25 cellular contexts compared by ENCODE assay signal in genomic region chr12:4240161-4240783, GRCh38.
"Had no signal": no experiment of that assay in that cellular context is flagged by ENCODE, and none has a peak within 500 bp of the region (broad histone marks: within the 10 kb centered on the region; RNA-seq: fewer than 3 reads in every experiment).

No MANE protein-coding gene starts in this region.

- H3K27me3 ChIP-seq: right lobe of liver, upper lobe of left lung had no signal

- ATAC-seq: activated CD8-positive, alpha-beta memory T cell treated with anti-CD3 and anti-CD28 coated beads, Interleukin-2, amount 10 ng/mL, durations not matched to agents 7 days and 5 days; activated CD8-positive, alpha-beta T cell treated with anti-CD3 and anti-CD28 coated beads for 36 hours; activated naive CD4-positive, alpha-beta T cell treated with anti-CD3 and anti-CD28 coated beads, Interleukin-2, amount 50 U/mL, for 72 hours; effector memory CD8-positive, alpha-beta T cell; heart right ventricle; natural killer cell treated with Interleukin-12 subunit alpha and Interleukin-12 subunit beta and Interleukin-15 and Interleukin-18, amount 100 ng/mL, for 72 hours; stimulated activated memory B cell treated with anti-CD40 and anti-IgM and Interleukin-4, amounts not matched to agents 10 μg/mL and 1 μg/mL and 100 μg/mL, for 72 hours; stimulated activated naive CD8-positive, alpha-beta T cell treated with anti-CD3 and anti-CD28 coated beads, Interleukin-15, amount 100 ng/mL, for 72 hours; T-helper 17 cell; WTC11 had no signal

- H3K36me3 ChIP-seq: breast epithelium, esophagus squamous epithelium, heart right ventricle, left ventricle myocardium inferior, right lobe of liver, upper lobe of left lung had no signal

- H3K27ac ChIP-seq: breast epithelium, esophagus squamous epithelium, heart right ventricle, left ventricle myocardium inferior, right lobe of liver, upper lobe of left lung had no signal

- H3K4me3 ChIP-seq: breast epithelium, esophagus squamous epithelium, heart right ventricle, left ventricle myocardium inferior, lung, right lobe of liver, upper lobe of left lung had no signal

- H3K9me3 ChIP-seq: right lobe of liver had no signal

- DNase-seq: activated CD4-positive, alpha-beta T cell treated with anti-CD3 and anti-CD28 coated beads, Interleukin-2, amount 50 U/mL, for 1 hour; activated CD8-positive, alpha-beta memory T cell treated with anti-CD3 and anti-CD28 coated beads, Interleukin-2, amount 10 ng/mL, durations not matched to agents 7 days and 5 days; activated CD8-positive, alpha-beta T cell treated with anti-CD3 and anti-CD28 coated beads for 36 hours; activated naive CD4-positive, alpha-beta T cell; effector memory CD8-positive, alpha-beta T cell; esophagus squamous epithelium; foreskin melanocyte; heart right ventricle; kidney glomerular epithelial cell; left ventricle myocardium inferior; mesendoderm; right lobe of liver; stimulated activated CD4-positive, alpha-beta T cell treated with anti-CD3 and anti-CD28 coated beads, Interleukin-4, amount 100 ng/mL, for 4 hours; stimulated activated CD8-positive, alpha-beta memory T cell treated with anti-CD3 and anti-CD28 coated beads, Interleukin-4, amount 100 ng/mL, for 48 hours; stimulated activated naive CD8-positive, alpha-beta T cell treated with anti-CD3 and anti-CD28 coated beads, Interleukin-15, amount 100 ng/mL, for 72 hours; substantia nigra; T-helper 17 cell; T1000 had no signal

- H3K4me1 ChIP-seq: breast epithelium, esophagus squamous epithelium, left ventricle myocardium inferior, right lobe of liver had no signal
